14 cellular contexts compared by ENCODE assay signal in the genomic region with DNA sequence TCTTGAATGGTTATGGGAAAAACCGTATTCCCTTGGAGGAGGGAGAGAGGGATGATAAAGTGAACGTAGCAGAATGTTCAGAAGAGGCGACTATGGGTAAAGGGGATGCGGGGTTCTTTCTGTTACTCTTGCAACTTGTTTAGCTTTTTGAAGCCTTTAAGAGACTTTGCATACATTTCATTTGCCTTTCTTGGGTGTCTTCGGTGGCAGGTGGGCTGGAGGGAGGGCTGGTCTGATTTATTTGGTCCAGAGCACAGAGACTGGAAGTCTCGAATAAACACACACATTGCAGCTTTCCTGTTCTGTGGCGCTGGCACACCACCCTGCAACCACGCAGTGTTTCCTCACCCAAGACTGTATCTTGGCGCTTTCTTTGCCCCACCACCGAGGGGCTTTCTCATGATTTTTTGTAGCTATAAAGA. TPM values are rescaled to one million over a fixed set of nuclear protein-coding genes. Genes with fewer than 3 reads are reported as not detected.
DNase-seq lines count a peak whose midpoint lies in the region; ATAC-seq and TF ChIP-seq lines count a peak whose summit lies in the region.
"Had no signal": no experiment of that assay in that cellular context is flagged by ENCODE, and none has a peak within 500 bp of the region (broad histone marks: within the 10 kb centered on the region; RNA-seq: fewer than 3 reads in every experiment).

No MANE protein-coding gene starts in this region.

- CTCF ChIA-PET in activated CD4-positive, alpha-beta T cell treated with anti-CD3 and anti-CD28 coated beads for 36 hours (lab: Charles Lee), result interaction anchor here (0.6 to 1.2 kb wide), 2 partner anchors 16 to 143 kb away, joined by 3 to 4 read pairs; no protein-coding TSS in a partner anchor
- CTCF ChIA-PET in WTC11 (lab: Charles Lee), result no interaction called here

- no peak for ATAC-seq in activated CD4-positive, alpha-beta T cell treated with anti-CD3 and anti-CD28 coated beads for 36 hours
- peak; percentile 52 for ATAC-seq in HG02642 (IDR thresholded peaks at IDR 0.05; ENCODE audit: poor library complexity, unreplicated experiment)
- no peak for ATAC-seq in stimulated activated effector memory CD8-positive, alpha-beta T cell treated with anti-CD3 and anti-CD28 coated beads, Interleukin-12 subunit alpha, Interleukin-12 subunit beta, amount 100 ng/mL, for 72 hours
- no peak for ATAC-seq in GM21737 (IDR thresholded peaks at IDR 0.05; ENCODE audit: unreplicated experiment)
- ATAC-seq in WTC11, result no peak
- ATAC-seq: activated T-cell treated with anti-CD3 and anti-CD28 coated beads, Interleukin-2, amount 50 U/mL, for 4 hours had no signal

- no peaks in the 10 kb centered on the region for H4K20me1 ChIP-seq in SU-DHL-6 (ENCODE audit: low read depth, low read length)

- TF ChIP-seq CTCF in SU-DHL-6 (IDR thresholded peaks at IDR 0.05; ENCODE audit: insufficient read depth, low read length, poor library complexity, severe bottlenecking) (peak; percentile 46), WTC11 (IDR thresholded peaks at IDR 0.05) (no peak)

- H3K79me2 ChIP-seq in SU-DHL-6 (ENCODE audit: insufficient read depth, low read length), result no peaks in the 10 kb centered on the region; the same call in 1 of the 2 replicates

- peak overlapping the region; percentile 99 for H3K27ac ChIP-seq in SU-DHL-6 (ENCODE audit: low read depth, low read length)

- no peaks in the 10 kb centered on the region for H3K27me3 Mint-ChIP-seq in activated CD4-positive, alpha-beta T cell treated with anti-CD3 and anti-CD28 coated beads for 36 hours
- no peaks in the 10 kb centered on the region for H3K27me3 Mint-ChIP-seq in WTC11 (ENCODE audit: low read depth)

- H3K36me3 ChIP-seq in SU-DHL-6 (ENCODE audit: low read length), result peaks cover 10% of the 10 kb centered on the region
- H3K36me3 ChIP-seq: prostate gland had no signal

- H3K4me3 ChIP-seq in SU-DHL-6 (ENCODE audit: insufficient read depth, low read length, poor library complexity, severe bottlenecking), result peak overlapping the region; percentile 37
- H3K4me3 ChIP-seq: prostate gland had no signal

- no peaks in the 10 kb centered on the region for H3K27me3 ChIP-seq in SU-DHL-6 (ENCODE audit: low read length)

- intact Hi-C loops in activated CD4-positive, alpha-beta T cell treated with anti-CD3 and anti-CD28 coated beads for 36 hours (cut with DNase I, micrococcal nuclease), result no loop called here

- peaks cover 55% of the 10 kb centered on the region for H3F3A ChIP-seq in SU-DHL-6 (ENCODE audit: insufficient read depth)

- no peaks in the 10 kb centered on the region for H3K9me3 ChIP-seq in SU-DHL-6 (ENCODE audit: insufficient read depth, low read length)
- H3K9me3 ChIP-seq: prostate gland had no signal

- peaks cover 56% of the 10 kb centered on the region for H3K36me3 Mint-ChIP-seq in activated CD4-positive, alpha-beta T cell treated with anti-CD3 and anti-CD28 coated beads for 36 hours (ENCODE audit: low read depth)
- no peaks in the 10 kb centered on the region for H3K36me3 Mint-ChIP-seq in stimulated activated effector memory CD8-positive, alpha-beta T cell treated with anti-CD3 and anti-CD28 coated beads, Interleukin-12 subunit alpha, Interleukin-12 subunit beta, amount 100 ng/mL, for 72 hours
- peaks cover 57% of the 10 kb centered on the region for H3K36me3 Mint-ChIP-seq in WTC11

- H3K4me1 Mint-ChIP-seq in activated CD4-positive, alpha-beta T cell treated with anti-CD3 and anti-CD28 coated beads for 36 hours, result peaks cover 8% of the 10 kb centered on the region
- H3K4me1 Mint-ChIP-seq in stimulated activated effector memory CD8-positive, alpha-beta T cell treated with anti-CD3 and anti-CD28 coated beads, Interleukin-12 subunit alpha, Interleukin-12 subunit beta, amount 100 ng/mL, for 72 hours, result peaks cover 13% of the 10 kb centered on the region
- no peaks in the 10 kb centered on the region for H3K4me1 Mint-ChIP-seq in WTC11

- peak overlapping the region; percentile 87 for H3K4me2 ChIP-seq in SU-DHL-6 (ENCODE audit: low read depth, low read length, poor library complexity, severe bottlenecking)

- no peaks in the 10 kb centered on the region for H3K9me2 ChIP-seq in SU-DHL-6 (replicated peaks; ENCODE audit: insufficient read depth, low read length)

- in situ Hi-C loops in KBM-7 (cut with MboI; ENCODE audit: low pct_unique_long_range_greater_than_20kb, low sequenced_read_pairs), result no loop called here

- no peak overlapping the region for H2AFZ ChIP-seq in SU-DHL-6 (ENCODE audit: low read depth, low read length, severe bottlenecking)

- no peak for DNase-seq in activated CD4-positive, alpha-beta T cell treated with anti-CD3 and anti-CD28 coated beads for 36 hours
- DNase-seq in activated CD4-positive, alpha-beta T cell treated with anti-CD3 and anti-CD28 coated beads for 1 hour, result no peak
- no peak for DNase-seq in stimulated activated effector memory CD8-positive, alpha-beta T cell treated with anti-CD3 and anti-CD28 coated beads, Interleukin-12 subunit alpha, Interleukin-12 subunit beta, amount 100 ng/mL, for 72 hours (ENCODE audit: low spot score in 2 of 2)
- no peak for DNase-seq in WTC11 (ENCODE audit: low spot score)
- no peak for DNase-seq in KBM-7
- DNase-seq: activated T-cell treated with anti-CD3 and anti-CD28 coated beads, Interleukin-2, amount 50 U/mL, for 4 hours; DMS153; Kasumi-1; stimulated activated CD4-positive, alpha-beta T cell treated with anti-CD3 and anti-CD28 coated beads, Interleukin-4, amount 100 ng/mL, for 4 hours had no signal

- no peak overlapping the region for H3K4me3 Mint-ChIP-seq in activated CD4-positive, alpha-beta T cell treated with anti-CD3 and anti-CD28 coated beads for 36 hours
- H3K4me3 Mint-ChIP-seq in stimulated activated effector memory CD8-positive, alpha-beta T cell treated with anti-CD3 and anti-CD28 coated beads, Interleukin-12 subunit alpha, Interleukin-12 subunit beta, amount 100 ng/mL, for 72 hours, result no peak overlapping the region
- H3K4me3 Mint-ChIP-seq in WTC11, result no peak overlapping the region
- H3K4me3 Mint-ChIP-seq: activated T-cell treated with anti-CD3 and anti-CD28 coated beads, Interleukin-2, amount 50 U/mL, for 4 hours had no signal

- peak overlapping the region; percentile 57 for H3K9ac ChIP-seq in SU-DHL-6 (ENCODE audit: low read length)

- H3K9me3 Mint-ChIP-seq in activated CD4-positive, alpha-beta T cell treated with anti-CD3 and anti-CD28 coated beads for 36 hours (ENCODE audit: low read depth), result no peaks in the 10 kb centered on the region
- H3K9me3 Mint-ChIP-seq in stimulated activated effector memory CD8-positive, alpha-beta T cell treated with anti-CD3 and anti-CD28 coated beads, Interleukin-12 subunit alpha, Interleukin-12 subunit beta, amount 100 ng/mL, for 72 hours, result no peaks in the 10 kb centered on the region
- no peaks in the 10 kb centered on the region for H3K9me3 Mint-ChIP-seq in WTC11
- H3K9me3 Mint-ChIP-seq: activated T-cell treated with anti-CD3 and anti-CD28 coated beads, Interleukin-2, amount 50 U/mL, for 4 hours had no signal

- H3K27ac Mint-ChIP-seq in activated CD4-positive, alpha-beta T cell treated with anti-CD3 and anti-CD28 coated beads for 36 hours, result peak overlapping the region; percentile 52
- H3K27ac Mint-ChIP-seq in stimulated activated effector memory CD8-positive, alpha-beta T cell treated with anti-CD3 and anti-CD28 coated beads, Interleukin-12 subunit alpha, Interleukin-12 subunit beta, amount 100 ng/mL, for 72 hours, result peak overlapping the region; percentile 50
- H3K27ac Mint-ChIP-seq in WTC11, result no peak overlapping the region

- POLR2A ChIA-PET in activated CD4-positive, alpha-beta T cell treated with anti-CD3 and anti-CD28 coated beads for 36 hours (lab: Charles Lee), result interaction anchor here (0.6 kb wide), 1 partner anchor 36 kb away, joined by 3 read pairs; no protein-coding TSS in a partner anchor
- POLR2A ChIA-PET in WTC11 (lab: Charles Lee), result no interaction called here

TF ChIP-seq in WTC11, 78 proteins besides CTCF, POLR2A, EP300 and RAD21 (continues in another document):
- no peak for TF ChIP-seq GABPB1 (CRISPR knock-in tag; IDR thresholded peaks at IDR 0.05)
- no peak for TF ChIP-seq ZNF121 (CRISPR knock-in tag; IDR thresholded peaks at IDR 0.05)
- no peak for TF ChIP-seq FOXP1 (CRISPR knock-in tag; IDR thresholded peaks at IDR 0.05; ENCODE audit: borderline replicate concordance)
- TF ChIP-seq, protein P1, sequence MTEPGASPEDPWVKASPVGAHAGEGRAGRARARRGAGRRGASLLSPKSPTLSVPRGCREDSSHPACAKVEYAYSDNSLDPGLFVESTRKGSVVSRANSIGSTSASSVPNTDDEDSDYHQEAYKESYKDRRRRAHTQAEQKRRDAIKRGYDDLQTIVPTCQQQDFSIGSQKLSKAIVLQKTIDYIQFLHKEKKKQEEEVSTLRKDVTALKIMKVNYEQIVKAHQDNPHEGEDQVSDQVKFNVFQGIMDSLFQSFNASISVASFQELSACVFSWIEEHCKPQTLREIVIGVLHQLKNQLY (CRISPR knock-in tag; IDR thresholded peaks at IDR 0.05), result no peak
- TF ChIP-seq TCF7 (CRISPR knock-in tag; IDR thresholded peaks at IDR 0.05; ENCODE audit: low read depth), result no peak

RNA-seq across cellular contexts. Expression of a gene that starts 23.2 kb away (rescaled TPM):
- 10 to 100 TPM; 31.9 to 33.4 TPM for total RNA-seq in activated CD4-positive, alpha-beta T cell treated with anti-CD3 and anti-CD28 coated beads for 36 hours
- total RNA-seq in WTC11 (2021), result 18.3 to 23.8 TPM (median 20.5 TPM) in 3 replicates

RNA-seq across cellular contexts. Expression of a gene that starts 26.5 kb away (rescaled TPM):
- not detected for total RNA-seq in activated CD4-positive, alpha-beta T cell treated with anti-CD3 and anti-CD28 coated beads for 36 hours
- 0.96 to 1.2 TPM (median 1.2 TPM) in 3 replicates for total RNA-seq in WTC11 (2021)
- total RNA-seq: activated T-cell treated with anti-CD3 and anti-CD28 coated beads, Interleukin-2, amount 50 U/mL, for 4 hours; subcutaneous adipose tissue had no signal

RNA-seq across cellular contexts. Expression of a gene that starts 28.7 kb away (rescaled TPM):
- 10 to 100 TPM; 37.5 to 38.1 TPM for total RNA-seq in activated CD4-positive, alpha-beta T cell treated with anti-CD3 and anti-CD28 coated beads for 36 hours
- total RNA-seq in WTC11 (2021), result 26.0 to 30.1 TPM (median 26.7 TPM) in 3 replicates
